ENCODE assay signal across 8 cellular contexts in the genomic region with DNA sequence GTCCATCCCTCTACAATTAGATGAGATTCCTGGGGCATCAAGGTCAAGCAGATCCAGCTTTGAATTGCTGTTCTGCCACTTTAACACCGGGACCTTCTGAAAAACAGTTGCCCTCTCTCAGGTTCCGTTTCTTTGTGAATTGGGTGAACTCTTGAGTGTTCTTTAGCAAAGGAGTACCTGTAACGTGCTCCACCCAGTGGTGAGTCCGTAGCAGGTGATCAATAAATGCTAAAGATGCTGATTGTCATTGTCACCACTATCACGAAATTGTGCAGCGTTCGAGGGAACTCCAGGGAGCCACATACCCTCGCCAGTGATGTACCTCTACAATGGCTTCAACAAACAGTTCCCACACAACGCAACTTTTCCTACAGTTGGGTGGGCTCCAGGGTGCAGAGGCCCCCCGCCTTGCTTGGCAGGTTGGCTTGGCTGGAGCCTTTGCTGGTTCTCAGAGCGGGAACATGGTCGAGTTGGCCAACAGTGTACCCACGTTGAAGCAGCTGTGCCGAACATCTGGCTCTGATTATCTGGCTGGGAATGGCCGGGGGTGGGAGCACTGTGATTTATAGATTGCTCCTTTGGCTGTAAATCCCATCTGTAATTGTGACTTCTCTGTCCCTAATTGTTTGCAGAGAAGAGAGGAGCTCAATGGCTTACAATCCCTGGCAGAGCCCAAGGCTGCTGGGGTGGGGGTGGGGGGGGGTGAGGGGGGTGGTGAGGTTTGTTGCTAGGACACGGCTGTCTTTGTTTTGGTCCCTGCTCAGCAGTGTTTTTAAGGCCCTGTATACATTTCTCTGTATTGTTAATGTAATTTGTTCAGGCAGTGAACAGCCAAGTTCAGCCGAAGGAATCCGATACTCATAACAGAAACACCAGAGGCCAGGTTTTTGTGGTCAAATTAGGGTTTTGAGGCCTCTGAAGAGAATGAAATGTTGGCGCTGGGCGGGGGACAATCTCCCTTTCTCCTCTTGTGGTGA.
DNase-seq lines count a peak whose midpoint lies in the region; ATAC-seq and TF ChIP-seq lines count a peak whose summit lies in the region.

No MANE protein-coding gene starts in this region.

- intact Hi-C loops in heart right ventricle (cut with DNase I) = no loop called here

- WGBS in GM23248 (ENCODE audit: low coverage in 1 of 2, low lambda C conversion rate in 2 of 2, missing lambda C conversion rate in 2 of 2), 2 experiments = 13 to 17% methylated on average over 20 of the region's 20 CpGs
- WGBS in heart right ventricle, 2 donors = 66 to 68% methylated on average over 20 of the region's 20 CpGs

- peak overlapping the region; percentile 41 for H3K4me3 ChIP-seq in GM23248
- H3K4me3 ChIP-seq in heart right ventricle = no peak overlapping the region
- peak overlapping the region; percentile 22 for H3K4me3 ChIP-seq in skeletal muscle satellite cell (ENCODE audit: low read length)

- no peaks in the 10 kb centered on the region for H3K36me3 ChIP-seq in GM23248 (ENCODE audit: low read depth)
- no peaks in the 10 kb centered on the region for H3K36me3 ChIP-seq in heart right ventricle
- H3K36me3 ChIP-seq in skeletal muscle satellite cell (ENCODE audit: insufficient read depth, low read length) = no peaks in the 10 kb centered on the region

- H4K20me1 ChIP-seq in GM23248 (ENCODE audit: insufficient read depth) = peaks cover 7% of the 10 kb centered on the region; the same call in 1 of the 2 replicates

- H3K4me2 ChIP-seq in GM23248 (ENCODE audit: unreplicated experiment) (peak overlapping the region; percentile 76), skeletal muscle satellite cell (ENCODE audit: low read length) (peak overlapping the region; percentile 66)

- no peaks in the 10 kb centered on the region for H3K79me2 ChIP-seq in GM23248 (ENCODE audit: insufficient read depth)

- H3K27me3 ChIP-seq in GM23248 (replicated peaks; ENCODE audit: insufficient read depth) (peaks cover 10% of the 10 kb centered on the region; the same call in 1 of the 2 replicates), heart right ventricle (no peaks in the 10 kb centered on the region), skeletal muscle satellite cell (ENCODE audit: control insufficient read depth, insufficient read depth, low read length) (no peaks in the 10 kb centered on the region)

- peak overlapping the region; percentile 73 for H3K27ac ChIP-seq in GM23248
- H3K27ac ChIP-seq in RWPE1 = 0 out of 2 replicates have a peak overlapping the region, but pooled peaks have one; percentile 0
- H3K27ac ChIP-seq in heart right ventricle = peak overlapping the region in 4 of 10 donors; percentile 14 to 47 (median 25)

- in situ Hi-C loops in GM23248 (cut with MboI) = no loop called here

- H2AFZ ChIP-seq in GM23248 = peak overlapping the region; percentile 45; the same call in 1 of the 2 replicates

- H3K9ac ChIP-seq in GM23248 = peak overlapping the region; percentile 74
- peak overlapping the region; percentile 65 for H3K9ac ChIP-seq in skeletal muscle satellite cell (ENCODE audit: low read depth, low read length)

- POLR2A ChIA-PET in RWPE1 (lab: Yijun Ruan, JAX; ENCODE audit: low non-redundant PET) = no interaction called here

- TF ChIP-seq CTCF in RWPE1 (conservative IDR thresholded peaks at IDR 0.05; ENCODE audit: low read depth) (no peak), heart right ventricle (IDR thresholded peaks at IDR 0.05) (no peak)

- CTCF ChIA-PET in RWPE1 (lab: Yijun Ruan, JAX) = interaction anchor here (0.6 to 1.4 kb wide), 4 partner anchors 17 to 347 kb away, joined by 3 to 4 read pairs (median 4); no protein-coding TSS in a partner anchor

- H3K9me2 ChIP-seq in GM23248 (ENCODE audit: insufficient read depth) = no peaks in the 10 kb centered on the region

- H3F3A ChIP-seq in GM23248 (ENCODE audit: insufficient read depth) = peaks cover 20% of the 10 kb centered on the region

- DNase-seq in GM23248 = peak; percentile 88
- DNase-seq in RWPE1 (ENCODE audit: low spot score) = no peak
- DNase-seq in heart right ventricle = no peak
- no peak for DNase-seq in GF-D8 (lab: John Stamatoyannopoulos, UW)

- ATAC-seq in heart right ventricle (peak in 7 of 8 donors; percentile 42 to 73 (median 53)), HG02938 (IDR thresholded peaks at IDR 0.05; ENCODE audit: unreplicated experiment) (no peak), HG02678 (IDR thresholded peaks at IDR 0.05; ENCODE audit: unreplicated experiment) (no peak), HG02973 (IDR thresholded peaks at IDR 0.05; ENCODE audit: unreplicated experiment) (no peak)

- H3K9me3 ChIP-seq in GM23248 (ENCODE audit: low read depth) = no peaks in the 10 kb centered on the region
- no peaks in the 10 kb centered on the region for H3K9me3 ChIP-seq in heart right ventricle
- no peaks in the 10 kb centered on the region for H3K9me3 ChIP-seq in skeletal muscle satellite cell (replicated peaks; ENCODE audit: low read length)

- peaks cover 17% of the 10 kb centered on the region for H3K4me1 ChIP-seq in GM23248 (ENCODE audit: insufficient read depth)
- peaks cover 5 to 48% (median 36%) of the 10 kb centered on the region in 9 donors for H3K4me1 ChIP-seq in heart right ventricle
- H3K4me1 ChIP-seq in skeletal muscle satellite cell (ENCODE audit: control insufficient read depth, insufficient read depth, low read length) = peaks cover 34% of the 10 kb centered on the region

Comparison
In these comparisons a context has a peak if more than half of its experiments do, and no peak if none do; other contexts are left out.
1. H3K4me3 ChIP-seq: peak in GM23248 (single experiment) and skeletal muscle satellite cell (single experiment); none in heart right ventricle (0 of 10).
2. ATAC-seq: peak in heart right ventricle (7 of 8); none in HG02938 (single experiment), HG02678 (single experiment) and HG02973 (single experiment).